In the genomic region with DNA sequence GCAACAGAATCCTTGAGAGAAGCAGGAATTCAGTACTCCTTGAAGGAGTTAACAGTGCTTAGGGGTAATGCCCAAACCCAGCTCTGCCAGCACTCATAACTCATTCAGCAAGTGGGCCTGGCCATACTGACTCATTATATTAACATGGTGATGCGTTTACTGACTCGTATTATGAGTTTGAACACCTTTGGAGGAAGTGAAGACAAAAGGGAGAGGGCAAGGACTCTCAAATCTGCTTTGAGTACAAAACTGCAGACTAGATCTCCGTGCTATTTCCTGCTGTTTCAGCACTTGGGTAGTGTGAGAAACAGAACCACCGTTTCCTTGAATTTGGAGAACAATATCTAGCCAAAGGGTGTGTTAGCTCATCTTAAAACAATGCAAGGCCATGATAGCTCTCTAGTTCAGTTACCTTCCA, we compare ENCODE assay signal across 8 cellular contexts. TPM values are rescaled to one million over a fixed set of nuclear protein-coding genes. Genes with fewer than 3 reads are reported as not detected.
DNase-seq lines count a peak whose midpoint lies in the region; ATAC-seq and TF ChIP-seq lines count a peak whose summit lies in the region.

No MANE protein-coding gene starts in this region.

- ATAC-seq in GM21515 (IDR thresholded peaks at IDR 0.05; ENCODE audit: unreplicated experiment) (peak; percentile 61), HG03521 (IDR thresholded peaks at IDR 0.05; ENCODE audit: unreplicated experiment) (peak; percentile 50)

- intact Hi-C loops in uterus (cut with DNase I; ENCODE audit: low total_unique reads): no loop called here

- no peaks in the 10 kb centered on the region for H3K4me1 ChIP-seq in esophagus (ENCODE audit: control insufficient read depth in 2 of 2, insufficient read depth in 2 of 2, low read length in 1 of 2)
- peaks cover 0 to 9% of the 10 kb centered on the region in 2 donors for H3K4me1 ChIP-seq in uterus

- no peak for TF ChIP-seq POLR2A in uterus (IDR thresholded peaks at IDR 0.05)

- peak overlapping the region; percentile 51 to 78 for H3K27ac ChIP-seq in esophagus (ENCODE audit: low read depth in 2 of 2, low read length in 1 of 2)
- H3K27ac ChIP-seq in uterus: peak overlapping the region in 1 of 2 donors; percentile 20

- WGBS in esophagus, 2 donors: 29 to 56% methylated on average over 4 of the region's 4 CpGs

- no peaks in the 10 kb centered on the region for H3K36me3 ChIP-seq in GM06990 (ENCODE audit: control insufficient read depth, insufficient read depth, low read length)
- H3K36me3 ChIP-seq in esophagus (ENCODE audit: control insufficient read depth in 2 of 2, insufficient read depth in 2 of 2, low read length in 1 of 2): no peaks in the 10 kb centered on the region
- H3K36me3 ChIP-seq in uterus: no peaks in the 10 kb centered on the region

- DNase-seq in GM06990 (ENCODE audit: extremely low read depth, insufficient read length) (peak; percentile 23), COLO668 (lab: John Stamatoyannopoulos, UW; ENCODE audit: unreplicated experiment) (no peak), SIG-M5 (lab: John Stamatoyannopoulos, UW) (no peak), NOMO-1 treated with dmso at 0.1 percent for 144 hours (lab: John Stamatoyannopoulos, UW; ENCODE audit: unreplicated experiment) (no peak), uterus (no peak)

- TF ChIP-seq CTCF in GM06990 (IDR thresholded peaks at IDR 0.05; ENCODE audit: insufficient read depth, low read length, poor library complexity, severe bottlenecking) (no peak), uterus (IDR thresholded peaks at IDR 0.05) (no peak)

- no peak overlapping the region for H3K4me3 ChIP-seq in GM06990 (replicated peaks; ENCODE audit: low read depth, low read length)
- no peak overlapping the region for H3K4me3 ChIP-seq in esophagus (ENCODE audit: low read depth in 1 of 2, low read length in 2 of 2)
- no peak overlapping the region for H3K4me3 ChIP-seq in uterus

- no peaks in the 10 kb centered on the region for H3K9me3 ChIP-seq in esophagus (ENCODE audit: control insufficient read depth in 2 of 2, insufficient read depth in 1 of 2, low read depth in 1 of 2, low read length in 1 of 2)
- H3K9me3 ChIP-seq in uterus: no peaks in the 10 kb centered on the region

- H3K27me3 ChIP-seq in GM06990 (replicated peaks; ENCODE audit: control insufficient read depth, insufficient read depth, low read length) (no peaks in the 10 kb centered on the region), esophagus (ENCODE audit: control insufficient read depth in 1 of 2, insufficient read depth in 2 of 2, low read length in 2 of 2) (no peaks in the 10 kb centered on the region), uterus (no peaks in the 10 kb centered on the region)

RNA-seq across cellular contexts. Expression of a gene that starts 30.8 kb away (rescaled TPM):
- 1 to 10 TPM; 4.9 to 6.8 TPM for polyA plus RNA-seq in esophagus
- 10 to 100 TPM; 10.5 to 63.0 (median 15.9) TPM for total RNA-seq in uterus
